22 cellular contexts compared by ENCODE assay signal in the genomic region with DNA sequence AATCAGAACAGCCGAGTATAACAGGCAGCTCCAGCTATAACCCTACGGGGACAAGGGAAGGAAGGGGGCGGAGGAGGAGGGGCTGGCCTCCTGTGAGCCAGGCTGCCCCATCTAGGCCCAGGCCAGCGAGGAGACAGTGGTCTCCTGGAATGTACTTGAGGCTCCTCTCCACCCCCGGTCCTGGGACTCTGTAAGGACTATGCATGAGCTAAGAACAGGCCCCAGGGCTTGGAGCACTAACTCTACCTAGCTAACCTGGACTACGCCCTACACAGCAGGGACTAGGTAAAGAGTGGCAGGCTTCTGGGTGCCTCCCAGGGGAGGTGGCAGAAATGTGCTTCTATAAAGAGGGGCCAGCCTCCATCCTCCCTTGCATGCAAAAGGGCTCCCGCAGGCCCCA. TPM values are rescaled to one million over a fixed set of nuclear protein-coding genes. Genes with fewer than 3 reads are reported as not detected.
DNase-seq lines count a peak whose midpoint lies in the region; ATAC-seq and TF ChIP-seq lines count a peak whose summit lies in the region.
"Had no signal": no experiment of that assay in that cellular context is flagged by ENCODE, and none has a peak within 500 bp of the region (broad histone marks: within the 10 kb centered on the region; RNA-seq: fewer than 3 reads in every experiment).

No MANE protein-coding gene starts in this region.

- H3K4me3 ChIP-seq in H7 (ENCODE audit: insufficient read depth, low read depth, low read length) (no peak overlapping the region), PC-3 (ENCODE audit: low read length) (no peak overlapping the region), PC-9 (no peak overlapping the region)

- CTCF ChIA-PET in PC-3 (lab: Charles Lee) (no interaction called here), PC-9 (lab: Charles Lee) (interaction anchor here (0.6 kb wide), 1 partner anchor 359 kb away, joined by 3 read pairs; no protein-coding TSS in a partner anchor)

- H3K9me2 ChIP-seq in PC-3 (replicated peaks; ENCODE audit: low read length) (no peaks in the 10 kb centered on the region), PC-9 (ENCODE audit: insufficient read depth) (no peaks in the 10 kb centered on the region)

- H3K4me1 ChIP-seq in PC-3 (ENCODE audit: insufficient read depth, low read length): no peaks in the 10 kb centered on the region
- no peaks in the 10 kb centered on the region for H3K4me1 ChIP-seq in PC-9 (replicated peaks; ENCODE audit: insufficient read depth)

- H3K79me2 ChIP-seq in PC-3 (ENCODE audit: low read length) (no peaks in the 10 kb centered on the region), PC-9 (ENCODE audit: low read depth) (no peaks in the 10 kb centered on the region)

- TF ChIP-seq CTCF in PC-3 (conservative IDR thresholded peaks at IDR 0.05; ENCODE audit: low read depth, low read length) (no peak), PC-9 (conservative IDR thresholded peaks at IDR 0.05) (no peak)

- H2AFZ ChIP-seq in PC-3 (ENCODE audit: low read length) (no peak overlapping the region), PC-9 (no peak overlapping the region)

- POLR2A ChIA-PET in PC-3 (lab: Charles Lee; ENCODE audit: unreplicated experiment) (no interaction called here), PC-9 (lab: Charles Lee; ENCODE audit: unreplicated experiment) (no interaction called here)

- H3K27me3 ChIP-seq in H7 (ENCODE audit: control insufficient read depth, insufficient read depth, low read length) (no peaks in the 10 kb centered on the region), PC-3 (ENCODE audit: low read length) (peaks cover 15% of the 10 kb centered on the region), PC-9 (ENCODE audit: insufficient read depth, low read depth) (peaks cover 81% of the 10 kb centered on the region)
- H3K27me3 ChIP-seq: BE2C had no signal

- H3F3A ChIP-seq in PC-3 (ENCODE audit: low read length, unreplicated experiment) (no peaks in the 10 kb centered on the region), PC-9 (ENCODE audit: insufficient read depth, low read depth) (no peaks in the 10 kb centered on the region)

- H3K4me2 ChIP-seq in PC-3 (ENCODE audit: low read length) (no peak overlapping the region), PC-9 (no peak overlapping the region)
- H3K4me2 ChIP-seq: KMS-11 had no signal

- H3K9me3 ChIP-seq in PC-3 (ENCODE audit: low read length) (no peaks in the 10 kb centered on the region), PC-9 (ENCODE audit: insufficient read depth, low read depth) (no peaks in the 10 kb centered on the region)
- H3K9me3 ChIP-seq: BE2C had no signal

- H3K27ac ChIP-seq in PC-3 (ENCODE audit: low read length) (no peak overlapping the region), PC-9 (no peak overlapping the region)
- H3K27ac ChIP-seq: HL-60, KMS-11 had no signal

- no TSS peak for BruUV-seq in PC-3 (replicated peaks; lab: Mats Ljungman, UMichigan)
- BruUV-seq in PC-9 (replicated peaks; lab: Mats Ljungman, UMichigan): no TSS peak

- intact Hi-C loops in PC-3 (cut with micrococcal nuclease): no loop called here
- intact Hi-C loops in posterior vena cava (cut with DNase I): no loop called here
- intact Hi-C loops in PC-9 (cut with micrococcal nuclease; ENCODE audit: unreplicated experiment): no loop called here

- H3K9ac ChIP-seq in PC-3 (ENCODE audit: low read length): no peak overlapping the region
- H3K9ac ChIP-seq: KMS-11 had no signal

- H3K36me3 ChIP-seq in H7 (replicated peaks; ENCODE audit: control insufficient read depth, insufficient read depth, low read length) (no peaks in the 10 kb centered on the region), PC-3 (ENCODE audit: low read depth, low read length) (no peaks in the 10 kb centered on the region), PC-9 (ENCODE audit: low read depth) (no peaks in the 10 kb centered on the region)
- H3K36me3 ChIP-seq: BE2C had no signal

- H4K20me1 ChIP-seq in PC-3 (ENCODE audit: low read length) (no peaks in the 10 kb centered on the region), PC-9 (ENCODE audit: insufficient read depth) (no peaks in the 10 kb centered on the region)

- ATAC-seq in PC-3 (peak; percentile 10; the same call in 1 of the 2 replicates), esophagus mucosa (peak; percentile 19), HG02588 (IDR thresholded peaks at IDR 0.05; ENCODE audit: unreplicated experiment) (no peak), HG02840 (IDR thresholded peaks at IDR 0.05; ENCODE audit: low FRiP score, unreplicated experiment) (no peak)

- DNase-seq in H7: peak; percentile 68
- DNase-seq in PC-3: no peak
- DNase-seq in posterior vena cava (ENCODE audit: low spot score): peak; percentile 60
- no peak for DNase-seq in PC-9
- DNase-seq: ACHN; BE2C; C1 segment of cervical spinal cord; CD4-positive, CD25-positive, alpha-beta regulatory T cell; CD8-positive, alpha-beta memory T cell; COR-L47; DMS 273 treated with DMSO at 0.1 percent for 48 hours; DMS53; DND-41; GDM1; HCEC 1CT; HFFc6 had no signal

RNA-seq across cellular contexts. Expression of a gene that starts 8.9 kb away (rescaled TPM):
- total RNA-seq in H7 (2014; rRNA removed; shearing (Covaris generic)): 0.14 TPM in 1 of 2 replicates, not detected in the other
- total RNA-seq in PC-3 (2014; rRNA removed): 2.8 and 3.0 TPM in 2 replicates
- total RNA-seq in esophagus mucosa: 1.0 TPM
- total RNA-seq in posterior vena cava: 1 to 10 TPM; 4.1 to 4.5 TPM
- 0.20 and 0.26 TPM in 2 replicates for total RNA-seq in PC-9 (2021)
- total RNA-seq: CD4-positive, CD25-positive, alpha-beta regulatory T cell; HT1080 had no signal

RNA-seq across cellular contexts. Expression of a gene that starts 39.4 kb away (rescaled TPM):
- total RNA-seq in H7 (2014; rRNA removed; shearing (Covaris generic)): not detected in 2 replicates
- total RNA-seq in PC-3 (2014; rRNA removed) (0.26 TPM in 1 of 2 replicates, not detected in the other), esophagus mucosa (1.9 TPM), posterior vena cava (100 to 1,000 TPM; 210 to 342 TPM), PC-9 (2021) (0.20 TPM in 1 of 2 replicates, not detected in the other)
- total RNA-seq: CD4-positive, CD25-positive, alpha-beta regulatory T cell; CD8-positive, alpha-beta memory T cell; HT1080 had no signal

RNA-seq across cellular contexts. Expression of a gene that starts 55.8 kb away (rescaled TPM):
- 2.7 and 3.1 TPM in 2 replicates for total RNA-seq in H7 (2014; rRNA removed; shearing (Covaris generic))
- total RNA-seq in PC-3 (2014; rRNA removed) (0.04 and 0.17 TPM in 2 replicates), esophagus mucosa (0.08 TPM), posterior vena cava (1 to 10 TPM; 5.6 to 6.6 TPM), PC-9 (2021) (0.13 and 0.15 TPM in 2 replicates)
- total RNA-seq: CD4-positive, CD25-positive, alpha-beta regulatory T cell; CD8-positive, alpha-beta memory T cell; HFFc6; HT1080 had no signal

Comparison
In these comparisons a context has a peak if more than half of its experiments do, and no peak if none do; other contexts are left out.
1. DNase-seq: peak in H7 (single experiment) and posterior vena cava (single experiment); none in PC-3 (single experiment) and PC-9 (0 of 2).
2. ATAC-seq: peak in PC-3 (single experiment) and esophagus mucosa (single experiment); none in HG02588 (single experiment) and HG02840 (single experiment).
3. RNA of a gene that starts 39.4 kb away (total RNA-seq): 210 to 342 TPM in posterior vena cava; 1.9 TPM in esophagus mucosa (single experiment), 0.26 TPM in PC-3, 0.20 TPM in PC-9 and not detected in H7; every median in the first group is over 10 times any median in the second.